Comparison of ENCODE assay signal across 21 cellular contexts in genomic region chr1:182972231-182972630, GRCh38. TPM values are rescaled to one million over a fixed set of nuclear protein-coding genes. Genes with fewer than 3 reads are reported as not detected.
DNase-seq lines count a peak whose midpoint lies in the region; ATAC-seq and TF ChIP-seq lines count a peak whose summit lies in the region.
"Had no signal": no experiment of that assay in that cellular context is flagged by ENCODE, and none has a peak within 500 bp of the region (broad histone marks: within the 10 kb centered on the region; RNA-seq: fewer than 3 reads in every experiment).

No MANE protein-coding gene starts in this region.

- no peaks in the 10 kb centered on the region for H4K20me1 ChIP-seq in hepatocyte (ENCODE audit: insufficient read depth, poor library complexity, severe bottlenecking)

- WGBS in hepatocyte (ENCODE audit: low lambda C conversion rate, missing lambda C conversion rate): 65% methylated on average over 2 of the region's 2 CpGs

- H3K27me3 Mint-ChIP-seq in nephron (ENCODE audit: low read depth): no peaks in the 10 kb centered on the region
- peaks cover 8% of the 10 kb centered on the region for H3K27me3 Mint-ChIP-seq in activated naive CD4-positive, alpha-beta T cell treated with anti-CD3 and anti-CD28 coated beads, Interleukin-2, amount 10 ng/mL, durations not matched to agents 7 days and 5 days

- no peaks in the 10 kb centered on the region for H3K36me3 ChIP-seq in hepatocyte (replicated peaks; ENCODE audit: insufficient read depth, low read depth)

- no peaks in the 10 kb centered on the region for H3K27me3 ChIP-seq in hepatocyte

- H3K4me3 ChIP-seq in hepatocyte: no peak overlapping the region
- H3K4me3 ChIP-seq: GM23338 had no signal

- H3K79me2 ChIP-seq in hepatocyte: no peaks in the 10 kb centered on the region

- H3K27ac Mint-ChIP-seq in nephron: peak overlapping the region; percentile 44 to 65 (median 58)
- H3K27ac Mint-ChIP-seq in activated naive CD4-positive, alpha-beta T cell treated with anti-CD3 and anti-CD28 coated beads, Interleukin-2, amount 10 ng/mL, durations not matched to agents 7 days and 5 days: no peak overlapping the region
- H3K27ac Mint-ChIP-seq: CD4-positive, alpha-beta memory T cell; GM23338; H9 had no signal

- no peak for TF ChIP-seq CTCF in hepatocyte (IDR thresholded peaks at IDR 0.05; ENCODE audit: poor library complexity)
- no peak for TF ChIP-seq CTCF in nephron (IDR thresholded peaks at IDR 0.05; ENCODE audit: unreplicated experiment in 3 of 3)

- no peaks in the 10 kb centered on the region for H3K4me1 Mint-ChIP-seq in nephron
- no peaks in the 10 kb centered on the region for H3K4me1 Mint-ChIP-seq in activated naive CD4-positive, alpha-beta T cell treated with anti-CD3 and anti-CD28 coated beads, Interleukin-2, amount 10 ng/mL, durations not matched to agents 7 days and 5 days
- H3K4me1 Mint-ChIP-seq: CD4-positive, alpha-beta memory T cell; GM23338 had no signal

- H3K9me2 ChIP-seq in hepatocyte (replicated peaks; ENCODE audit: insufficient read depth): no peaks in the 10 kb centered on the region

- H3K9me3 ChIP-seq in hepatocyte (ENCODE audit: low read depth): no peaks in the 10 kb centered on the region

- H3K9me3 Mint-ChIP-seq in nephron: no peaks in the 10 kb centered on the region
- no peaks in the 10 kb centered on the region for H3K9me3 Mint-ChIP-seq in activated naive CD4-positive, alpha-beta T cell treated with anti-CD3 and anti-CD28 coated beads, Interleukin-2, amount 10 ng/mL, durations not matched to agents 7 days and 5 days
- H3K9me3 Mint-ChIP-seq: CD4-positive, alpha-beta memory T cell; GM23338; H9 had no signal

- H3K4me2 ChIP-seq in hepatocyte: no peak overlapping the region
- H3K4me2 ChIP-seq: GM23338 had no signal

- CTCF ChIA-PET in activated naive CD4-positive, alpha-beta T cell treated with anti-CD3 and anti-CD28 coated beads, Interleukin-2, amount 10 ng/mL, durations not matched to agents 7 days and 5 days (lab: Charles Lee): no interaction called here

- peaks cover 4% of the 10 kb centered on the region for H3K4me1 ChIP-seq in hepatocyte (ENCODE audit: insufficient read depth)

- no peak overlapping the region for H3K4me3 Mint-ChIP-seq in nephron
- H3K4me3 Mint-ChIP-seq in activated naive CD4-positive, alpha-beta T cell treated with anti-CD3 and anti-CD28 coated beads, Interleukin-2, amount 10 ng/mL, durations not matched to agents 7 days and 5 days: no peak overlapping the region
- H3K4me3 Mint-ChIP-seq: CD4-positive, alpha-beta memory T cell; GM23338; H9 had no signal

- peak overlapping the region; percentile 21 for H2AFZ ChIP-seq in hepatocyte

- no peak overlapping the region for H3K27ac ChIP-seq in hepatocyte

- no peaks in the 10 kb centered on the region for H3K36me3 Mint-ChIP-seq in nephron (ENCODE audit: low read depth)
- no peaks in the 10 kb centered on the region for H3K36me3 Mint-ChIP-seq in activated naive CD4-positive, alpha-beta T cell treated with anti-CD3 and anti-CD28 coated beads, Interleukin-2, amount 10 ng/mL, durations not matched to agents 7 days and 5 days
- H3K36me3 Mint-ChIP-seq: CD4-positive, alpha-beta memory T cell had no signal

- ATAC-seq in HG03520 (IDR thresholded peaks at IDR 0.05; ENCODE audit: unreplicated experiment): no peak
- no peak for ATAC-seq in HG03521 (IDR thresholded peaks at IDR 0.05; ENCODE audit: unreplicated experiment)
- ATAC-seq: GM23338, HCT116 had no signal

- peak; percentile 59 for DNase-seq in NCI-H460 (ENCODE audit: extremely low read depth, low read depth)
- DNase-seq in hepatocyte (ENCODE audit: low spot score): no peak
- no peak for DNase-seq in D341Med (ENCODE audit: low spot score)
- DNase-seq in activated naive CD4-positive, alpha-beta T cell treated with anti-CD3 and anti-CD28 coated beads, Interleukin-2, amount 10 ng/mL, durations not matched to agents 7 days and 5 days: no peak
- DNase-seq: C1 segment of cervical spinal cord; CD4-positive, alpha-beta memory T cell; COR-L47; DMS 273 treated with DMSO at 0.1 percent for 48 hours; DMS79; EL; GF-D8; H9 had no signal

RNA-seq across cellular contexts. Expression of gene SHCBP1L, which starts 19.3 kb away (rescaled TPM):
- total RNA-seq in NCI-H460 (2014; rRNA removed; shearing (Covaris generic)): not detected in 2 replicates
- polyA plus RNA-seq in NCI-H460 (2014; cell fraction: nucleus; rRNA removed): not detected in 2 replicates
- not detected in 2 replicates for total RNA-seq in hepatocyte
- not detected in 2 replicates for polyA plus RNA-seq in hepatocyte
- total RNA-seq: A172; A673; CD4-positive, alpha-beta memory T cell; GM23338; H4; H9 had no signal
- polyA plus RNA-seq: BJ; CD4-positive, alpha-beta memory T cell; GM23338 had no signal

RNA-seq across cellular contexts. Expression of gene LAMC1, which starts 51.0 kb away (rescaled TPM):
- total RNA-seq in NCI-H460 (2014; rRNA removed; shearing (Covaris generic)): 540 and 549 TPM in 2 replicates
- polyA plus RNA-seq in NCI-H460 (2014; cell fraction: nucleus; rRNA removed): 258 and 294 TPM in 2 replicates
- 178 and 185 TPM in 2 replicates for total RNA-seq in hepatocyte
- 78.4 and 86.3 TPM in 2 replicates for polyA plus RNA-seq in hepatocyte
- polyA plus RNA-seq: CD4-positive, alpha-beta memory T cell had no signal
